In the genomic region with DNA sequence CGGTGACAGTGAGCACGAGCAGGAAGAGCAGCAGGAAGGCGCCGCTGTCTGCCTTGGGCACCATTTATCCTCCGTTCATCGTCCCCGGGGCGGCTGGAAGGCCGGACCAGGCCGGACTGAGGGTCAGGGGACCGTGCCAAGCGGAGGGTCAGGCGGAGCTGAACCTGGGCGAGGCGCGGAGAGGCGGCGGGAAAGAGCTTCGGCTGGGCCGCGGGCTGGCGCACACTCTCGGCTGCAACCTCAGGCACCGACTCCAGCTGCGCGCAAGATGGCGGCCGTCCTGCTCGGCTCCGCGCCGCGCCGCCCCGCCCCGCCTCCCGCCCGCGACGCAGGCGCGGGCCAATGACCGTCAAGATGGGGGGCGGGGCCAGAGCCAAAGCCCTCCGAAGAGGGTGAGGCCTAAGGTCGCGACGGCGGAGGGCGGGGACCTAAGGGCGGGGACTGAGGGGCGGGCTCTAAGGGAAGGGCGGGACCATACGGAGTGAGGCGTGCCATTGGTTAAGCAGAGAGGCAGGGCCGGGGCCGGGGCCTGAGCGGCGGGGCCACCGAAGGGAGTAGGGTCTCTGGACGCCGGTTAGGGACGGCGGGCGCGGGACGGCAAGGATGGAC, we compare ENCODE assay signal across 8 cellular contexts. TPM values are rescaled to one million over a fixed set of nuclear protein-coding genes. Genes with fewer than 3 reads are reported as not detected.
DNase-seq lines count a peak whose midpoint lies in the region; ATAC-seq, FAIRE-seq and TF ChIP-seq lines count a peak whose summit lies in the region.

A gene with protein sequence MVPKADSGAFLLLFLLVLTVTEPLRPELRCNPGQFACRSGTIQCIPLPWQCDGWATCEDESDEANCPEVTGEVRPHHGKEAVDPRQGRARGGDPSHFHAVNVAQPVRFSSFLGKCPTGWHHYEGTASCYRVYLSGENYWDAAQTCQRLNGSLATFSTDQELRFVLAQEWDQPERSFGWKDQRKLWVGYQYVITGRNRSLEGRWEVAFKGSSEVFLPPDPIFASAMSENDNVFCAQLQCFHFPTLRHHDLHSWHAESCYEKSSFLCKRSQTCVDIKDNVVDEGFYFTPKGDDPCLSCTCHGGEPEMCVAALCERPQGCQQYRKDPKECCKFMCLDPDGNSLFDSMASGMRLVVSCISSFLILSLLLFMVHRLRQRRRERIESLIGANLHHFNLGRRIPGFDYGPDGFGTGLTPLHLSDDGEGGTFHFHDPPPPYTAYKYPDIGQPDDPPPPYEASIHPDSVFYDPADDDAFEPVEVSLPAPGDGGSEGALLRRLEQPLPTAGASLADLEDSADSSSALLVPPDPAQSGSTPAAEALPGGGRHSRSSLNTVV (minus strand): TSS at position 270 of the 609 bp plus-strand sequence. CDS start 206 bp downstream, at position 64.

- intact Hi-C loops in esophagus muscularis mucosa (cut with DNase I) = loop anchor here (2.0 kb wide), 1 partner anchor 23 kb away; a partner anchor contains a TSS

- FAIRE-seq in RCC 7860 (lab: Jason Lieb, UNC) = no peak

- H3K36me3 ChIP-seq in Karpas-422 (ENCODE audit: insufficient read depth, low read length) (no peaks in the 10 kb centered on the region), esophagus muscularis mucosa (no peaks in the 10 kb centered on the region)

- H3K9me2 ChIP-seq in Karpas-422 (replicated peaks; ENCODE audit: insufficient read depth, low read length) = no peaks in the 10 kb centered on the region

- no peak for TF ChIP-seq CTCF in esophagus muscularis mucosa (IDR thresholded peaks at IDR 0.05)

- peak; percentile 77 for ATAC-seq in GM21786 (IDR thresholded peaks at IDR 0.05; ENCODE audit: unreplicated experiment)
- ATAC-seq in activated T-cell treated with anti-CD3 and anti-CD28 coated beads, Interleukin-2, amount 50 U/mL, for 72 hours (replicated peaks in 1 of 2) = peak; percentile 98

- H3K4me3 ChIP-seq in Karpas-422 (ENCODE audit: low read length) (peak within 1 kb of the TSS; percentile 87), esophagus muscularis mucosa (peak within 1 kb of the TSS; percentile 80 to 98 (median 94))

- H3K27me3 ChIP-seq in Karpas-422 (ENCODE audit: low read length) (no peaks in the 10 kb centered on the region), esophagus muscularis mucosa (no peaks in the 10 kb centered on the region)

- peak within 1 kb of the TSS; percentile 19 for H3K27ac Mint-ChIP-seq in activated T-cell treated with anti-CD3 and anti-CD28 coated beads, Interleukin-2, amount 50 U/mL, for 72 hours

- H3K9ac ChIP-seq in Karpas-422 (ENCODE audit: low read length) = peak within 1 kb of the TSS; percentile 93

- peak within 1 kb of the TSS; percentile 81; the same call in 1 of the 2 replicates for H2AFZ ChIP-seq in Karpas-422 (ENCODE audit: low read length)

- H3K4me3 Mint-ChIP-seq in activated T-cell treated with anti-CD3 and anti-CD28 coated beads, Interleukin-2, amount 50 U/mL, for 72 hours = peak within 1 kb of the TSS; percentile 89

- no peaks in the 10 kb centered on the region for H3K27me3 Mint-ChIP-seq in activated T-cell treated with anti-CD3 and anti-CD28 coated beads, Interleukin-2, amount 50 U/mL, for 72 hours (ENCODE audit: low read depth)

- TF ChIP-seq POLR2A in esophagus muscularis mucosa (IDR thresholded peaks at IDR 0.05; ENCODE audit: low read depth) = peak; percentile 32

- peak within 1 kb of the TSS; percentile 78 for H3K27ac ChIP-seq in Karpas-422 (ENCODE audit: low read length)
- peak within 1 kb of the TSS; percentile 91 to 97 (median 96) for H3K27ac ChIP-seq in esophagus muscularis mucosa (replicated peaks in 1 of 4)

- peaks cover 49% of the 10 kb centered on the region for H3K4me1 Mint-ChIP-seq in activated T-cell treated with anti-CD3 and anti-CD28 coated beads, Interleukin-2, amount 50 U/mL, for 72 hours (ENCODE audit: low read depth)

- no peaks in the 10 kb centered on the region for H3K36me3 Mint-ChIP-seq in activated T-cell treated with anti-CD3 and anti-CD28 coated beads, Interleukin-2, amount 50 U/mL, for 72 hours (ENCODE audit: insufficient read depth in 2 of 2)

- peak within 1 kb of the TSS; percentile 89 for H3K4me2 ChIP-seq in Karpas-422 (ENCODE audit: low read depth, low read length, poor library complexity, severe bottlenecking)

- no peak for TF ChIP-seq EP300 in esophagus muscularis mucosa (IDR thresholded peaks at IDR 0.05)

- no CpG with 5 or more reads among the region's 67 CpGs for WGBS in esophagus muscularis mucosa

- no peaks in the 10 kb centered on the region for H3K9me3 Mint-ChIP-seq in activated T-cell treated with anti-CD3 and anti-CD28 coated beads, Interleukin-2, amount 50 U/mL, for 72 hours

- H4K20me1 ChIP-seq in Karpas-422 (ENCODE audit: insufficient read depth, low read depth, low read length) = peaks cover 41% of the 10 kb centered on the region

- peaks cover 49% of the 10 kb centered on the region for H3K79me2 ChIP-seq in Karpas-422 (ENCODE audit: low read length)

- DNase-seq in DMS53 treated with DMSO at 0.1 percent for 48 hours (lab: John Stamatoyannopoulos, UW; ENCODE audit: unreplicated experiment) (peak; percentile 60), Karpas-422 (peak; percentile 99), RCC 7860 (ENCODE audit: low spot score) (peak; percentile 78), esophagus muscularis mucosa (ENCODE audit: extremely low spot score) (peak; percentile 99), myocyte (ENCODE audit: low read depth) (peak; percentile 98)
- peak; percentile 96 to 97 for DNase-seq in activated T-cell treated with anti-CD3 and anti-CD28 coated beads, Interleukin-2, amount 50 U/mL, for 72 hours
- DNase-seq in stimulated activated CD8-positive, alpha-beta memory T cell treated with anti-CD3 and anti-CD28 coated beads, Interleukin-7, amount 100 ng/mL, for 4 hours (ENCODE audit: low read depth in 2 of 2) = peak; percentile 93

- H3K4me1 ChIP-seq in Karpas-422 (ENCODE audit: low read length) = peaks cover 51% of the 10 kb centered on the region
- peaks cover 45 to 53% (median 49%) of the 10 kb centered on the region in 4 donors for H3K4me1 ChIP-seq in esophagus muscularis mucosa

- no peaks in the 10 kb centered on the region for H3K9me3 ChIP-seq in Karpas-422 (ENCODE audit: low read length)
- H3K9me3 ChIP-seq in esophagus muscularis mucosa = no peaks in the 10 kb centered on the region

RNA-seq across cellular contexts. Expression of the gene that starts here (rescaled TPM):
- total RNA-seq in Karpas-422 (2014; rRNA removed; shearing (Covaris generic); ENCODE audit: low replicate concordance) = 18.6 and 31.1 TPM in 2 replicates
- 10 to 100 TPM; 24.4 to 28.5 TPM for total RNA-seq in activated T-cell treated with anti-CD3 and anti-CD28 coated beads, Interleukin-2, amount 50 U/mL, for 72 hours
- total RNA-seq in esophagus muscularis mucosa (10 to 100 TPM; 45.7 to 79.6 (median 65.4) TPM), myocyte (60.8 and 63.8 TPM in 2 replicates)
- polyA plus RNA-seq in myocyte (2012) = 41.6 TPM

Comparison
In these comparisons a context has a peak if more than half of its experiments do, and no peak if none do; other contexts are left out.
1. Peak in every context shown above with its lines: DNase-seq, ATAC-seq, H3K4me3 ChIP-seq and H3K27ac ChIP-seq.